In genomic region chr7:37182011-37182478, GRCh38 we compare ENCODE assay signal across 8 cellular contexts.
A peak's percentile ranks its signal among the peaks of the same experiment; 100 is the strongest.
DNase-seq lines count a peak whose midpoint lies in the region; ATAC-seq, FAIRE-seq and TF ChIP-seq lines count a peak whose summit lies in the region.

No MANE protein-coding gene starts in this region.

- 5 to 9% methylated on average over 7 of the region's 7 CpGs for WGBS in testis, 2 donors

- no peaks in the 10 kb centered on the region for H3K27me3 ChIP-seq in testis

- H3K36me3 ChIP-seq in testis (ENCODE audit: low read depth, missing control alignments), result no peaks in the 10 kb centered on the region

- ATAC-seq in GM21515 (IDR thresholded peaks at IDR 0.05; ENCODE audit: unreplicated experiment), result peak; percentile 80

- DNase-seq in DMS 273 (lab: John Stamatoyannopoulos, UW; ENCODE audit: unreplicated experiment), result peak; percentile 95
- DNase-seq in KG1 (lab: John Stamatoyannopoulos, UW), result peak; percentile 20
- DNase-seq in RPMI7951 (ENCODE audit: low read depth), result peak; percentile 58
- DNase-seq in activated T-helper 2 cell treated with anti-CD3 and anti-CD28 coated beads, Interferon-gamma antibody, Interleukin-2, Interleukin-4, amounts not matched to agents 10 μg/mL and 5 μg/mL and 100 μg/mL, durations not matched to agents 14 hours and 24 hours and 36 hours (ENCODE audit: low spot score), result peak; percentile 65
- DNase-seq in frontal cortex (ENCODE audit: low spot score in 2 of 2), result peak; percentile 26 to 48
- peak; percentile 56 for DNase-seq in occipital lobe (lab: John Stamatoyannopoulos, UW)
- peak; percentile 90 for DNase-seq in testis

- TF ChIP-seq POLR2A in testis (IDR thresholded peaks at IDR 0.05), result no peak

- peaks cover 20% of the 10 kb centered on the region for H3K4me1 Mint-ChIP-seq in activated T-helper 2 cell treated with anti-CD3 and anti-CD28 coated beads, Interferon-gamma antibody, Interleukin-2, Interleukin-4, amounts not matched to agents 10 μg/mL and 5 μg/mL and 100 μg/mL, durations not matched to agents 14 hours and 24 hours and 36 hours (ENCODE audit: low read depth)

- peak; percentile 85 to 91 (median 88) for TF ChIP-seq CTCF in testis (IDR thresholded peaks at IDR 0.05)

- H3K27ac ChIP-seq in testis, result no peak overlapping the region

- no peak for FAIRE-seq in frontal cortex (lab: Jason Lieb, UNC)

- no peaks in the 10 kb centered on the region for H3K9me3 ChIP-seq in testis

- no peak overlapping the region for H3K4me3 Mint-ChIP-seq in activated T-helper 2 cell treated with anti-CD3 and anti-CD28 coated beads, Interferon-gamma antibody, Interleukin-2, Interleukin-4, amounts not matched to agents 10 μg/mL and 5 μg/mL and 100 μg/mL, durations not matched to agents 14 hours and 24 hours and 36 hours (ENCODE audit: low read depth)

- H3K27me3 Mint-ChIP-seq in activated T-helper 2 cell treated with anti-CD3 and anti-CD28 coated beads, Interferon-gamma antibody, Interleukin-2, Interleukin-4, amounts not matched to agents 10 μg/mL and 5 μg/mL and 100 μg/mL, durations not matched to agents 14 hours and 24 hours and 36 hours (ENCODE audit: low read depth), result no peaks in the 10 kb centered on the region

- peaks cover 3% of the 10 kb centered on the region for H3K9me3 Mint-ChIP-seq in activated T-helper 2 cell treated with anti-CD3 and anti-CD28 coated beads, Interferon-gamma antibody, Interleukin-2, Interleukin-4, amounts not matched to agents 10 μg/mL and 5 μg/mL and 100 μg/mL, durations not matched to agents 14 hours and 24 hours and 36 hours

- no peak overlapping the region for H3K27ac Mint-ChIP-seq in activated T-helper 2 cell treated with anti-CD3 and anti-CD28 coated beads, Interferon-gamma antibody, Interleukin-2, Interleukin-4, amounts not matched to agents 10 μg/mL and 5 μg/mL and 100 μg/mL, durations not matched to agents 14 hours and 24 hours and 36 hours

- H3K4me1 ChIP-seq in testis, result peaks cover 9% of the 10 kb centered on the region

- H3K4me3 ChIP-seq in testis, result no peak overlapping the region

- H3K36me3 Mint-ChIP-seq in activated T-helper 2 cell treated with anti-CD3 and anti-CD28 coated beads, Interferon-gamma antibody, Interleukin-2, Interleukin-4, amounts not matched to agents 10 μg/mL and 5 μg/mL and 100 μg/mL, durations not matched to agents 14 hours and 24 hours and 36 hours (ENCODE audit: low read depth), result peaks cover 42% of the 10 kb centered on the region

- intact Hi-C loops in activated T-helper 2 cell treated with anti-CD3 and anti-CD28 coated beads, Interferon-gamma antibody, Interleukin-2, Interleukin-4, amounts not matched to agents 10 μg/mL and 5 μg/mL and 100 μg/mL, durations not matched to agents 14 hours and 24 hours and 36 hours (cut with micrococcal nuclease), result loop anchor here (1.0 to 10.0 kb wide), 4 partner anchors 195 to 695 kb away; no protein-coding TSS in a partner anchor
- intact Hi-C loops in testis (cut with DNase I; ENCODE audit: low total_unique reads), result no loop called here

Comparison
In these comparisons a context has a peak if more than half of its experiments do, and no peak if none do; other contexts are left out.
1. DNase-seq: peak in every context shown above with its lines; median percentile 95 in DMS 273; 90 in testis; 65 in activated T-helper 2 cell treated with anti-CD3 and anti-CD28 coated beads, Interferon-gamma antibody, Interleukin-2, Interleukin-4, amounts not matched to agents 10 μg/mL and 5 μg/mL and 100 μg/mL, durations not matched to agents 14 hours and 24 hours and 36 hours; 58 in RPMI7951; 56 in occipital lobe; 37 in frontal cortex; 20 in KG1.